ENCODE assay signal across 10 cellular contexts in the genomic region with DNA sequence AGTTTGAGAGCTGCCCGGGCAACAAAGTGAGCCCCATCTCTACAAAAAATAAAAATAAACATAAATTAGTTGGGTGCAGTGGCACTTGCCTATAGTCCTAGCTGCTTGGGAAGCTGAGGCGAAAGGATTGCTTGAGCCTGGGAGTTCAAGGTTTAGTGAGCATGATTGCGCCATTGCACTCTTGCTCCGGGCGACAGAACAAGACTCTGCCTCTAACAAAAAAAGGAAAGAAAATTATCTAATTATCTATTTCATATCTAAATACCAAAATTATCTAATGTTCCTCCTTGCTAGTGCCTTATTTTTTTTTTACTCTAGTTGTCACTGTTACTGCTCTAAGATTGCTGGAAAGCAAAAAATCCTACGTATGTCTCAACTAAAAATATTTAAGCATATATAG. TPM values are rescaled to one million over a fixed set of nuclear protein-coding genes. Genes with fewer than 3 reads are reported as not detected.
"Had no signal": no experiment of that assay in that cellular context is flagged by ENCODE, and none has a peak within 500 bp of the region (broad histone marks: within the 10 kb centered on the region; RNA-seq: fewer than 3 reads in every experiment).

No MANE protein-coding gene starts in this region.

- DNase-seq: GM23248, GOT3, H7, HFFc6, KBM-7 had no signal

- ATAC-seq: HCT116 had no signal

- H3K4me1 ChIP-seq: HAP-1 had no signal

- H3K4me3 ChIP-seq: GM23248, HAP-1 had no signal

- H3K27ac ChIP-seq: GM23248 had no signal

- FAIRE-seq: HTR-8/SVneo had no signal

- H3K9me3 ChIP-seq: HAP-1 had no signal

RNA-seq across cellular contexts. Expression of gene PAK6, which starts 16.7 kb away (rescaled TPM):
- total RNA-seq: GM23248, H4, HFFc6 had no signal
- polyA plus RNA-seq: GM23248, IgD-negative memory B cell had no signal
